Comparison of ENCODE assay signal across 20 cellular contexts in genomic region chr19:41318696-41319499, GRCh38. TPM values are rescaled to one million over a fixed set of nuclear protein-coding genes. Genes with fewer than 3 reads are reported as not detected.
DNase-seq lines count a peak whose midpoint lies in the region; ATAC-seq and TF ChIP-seq lines count a peak whose summit lies in the region.
"Had no signal": no experiment of that assay in that cellular context is flagged by ENCODE, and none has a peak within 500 bp of the region (broad histone marks: within the 10 kb centered on the region; RNA-seq: fewer than 3 reads in every experiment).

No MANE protein-coding gene starts in this region.

- H3K4me1 ChIP-seq in CD4-positive, CD25-positive, alpha-beta regulatory T cell (ENCODE audit: control insufficient read depth, insufficient read depth, low read length, poor library complexity, severe bottlenecking) = no peaks in the 10 kb centered on the region
- H3K4me1 ChIP-seq in lower lobe of right lung = peaks cover 28% of the 10 kb centered on the region
- peaks cover 12% of the 10 kb centered on the region for H3K4me1 ChIP-seq in smooth muscle cell (ENCODE audit: low read depth)
- no peaks in the 10 kb centered on the region for H3K4me1 ChIP-seq in OCI-LY7 (ENCODE audit: insufficient read depth, low read length, poor library complexity, severe bottlenecking)
- H3K4me1 ChIP-seq: prostate gland had no signal

- H3F3A ChIP-seq in smooth muscle cell (ENCODE audit: low read depth) = peaks cover 29% of the 10 kb centered on the region

- H3K27me3 Mint-ChIP-seq in CD4-positive, CD25-positive, alpha-beta regulatory T cell = no peaks in the 10 kb centered on the region
- no peaks in the 10 kb centered on the region for H3K27me3 Mint-ChIP-seq in activated naive CD8-positive, alpha-beta T cell treated with anti-CD3 and anti-CD28 coated beads, Interleukin-2, amount 10 ng/mL, durations not matched to agents 7 days and 5 days

- no peaks in the 10 kb centered on the region for H3K27me3 ChIP-seq in CD4-positive, CD25-positive, alpha-beta regulatory T cell (ENCODE audit: control insufficient read depth, insufficient read depth, low read length)
- H3K27me3 ChIP-seq in lower lobe of right lung (ENCODE audit: low read depth) (no peaks in the 10 kb centered on the region), smooth muscle cell (ENCODE audit: low read depth) (no peaks in the 10 kb centered on the region)

- intact Hi-C loops in lower lobe of right lung (cut with DNase I) = no loop called here
- intact Hi-C loops in OCI-LY7 (cut with micrococcal nuclease; ENCODE audit: unreplicated experiment) = no loop called here

- 97% methylated on average over 19 of the region's 19 CpGs for WGBS in smooth muscle cell (ENCODE audit: low lambda C conversion rate)

- TF ChIP-seq CTCF in lower lobe of right lung (IDR thresholded peaks at IDR 0.05) (no peak), smooth muscle cell (IDR thresholded peaks at IDR 0.05; ENCODE audit: borderline replicate concordance, insufficient read depth, poor library complexity, severe bottlenecking) (no peak), OCI-LY7 (conservative IDR thresholded peaks at IDR 0.05; ENCODE audit: low read length) (no peak)

- H3K4me2 ChIP-seq in smooth muscle cell = no peak overlapping the region
- no peak overlapping the region for H3K4me2 ChIP-seq in OCI-LY7 (ENCODE audit: low read length)

- H3K4me3 Mint-ChIP-seq in CD4-positive, CD25-positive, alpha-beta regulatory T cell = peak overlapping the region in 1 of 4 donors; percentile 70
- H3K4me3 Mint-ChIP-seq in activated naive CD8-positive, alpha-beta T cell treated with anti-CD3 and anti-CD28 coated beads, Interleukin-2, amount 10 ng/mL, durations not matched to agents 7 days and 5 days = no peak overlapping the region
- H3K4me3 Mint-ChIP-seq: neural crest cell had no signal

- peaks cover 62% of the 10 kb centered on the region for H3K36me3 ChIP-seq in CD4-positive, CD25-positive, alpha-beta regulatory T cell (ENCODE audit: control insufficient read depth, insufficient read depth, low read length)
- H3K36me3 ChIP-seq in lower lobe of right lung = peaks cover 88% of the 10 kb centered on the region
- H3K36me3 ChIP-seq in smooth muscle cell (ENCODE audit: low read depth) = no peaks in the 10 kb centered on the region
- peaks cover 83% of the 10 kb centered on the region for H3K36me3 ChIP-seq in OCI-LY7 (ENCODE audit: insufficient read depth, low read length)

- H3K79me2 ChIP-seq in smooth muscle cell (ENCODE audit: low read depth) (peaks cover 30% of the 10 kb centered on the region), OCI-LY7 (ENCODE audit: insufficient read depth, low read depth, low read length) (no peaks in the 10 kb centered on the region)

- peaks cover 4 to 29% (median 20%) of the 10 kb centered on the region in 4 donors for H3K4me1 Mint-ChIP-seq in CD4-positive, CD25-positive, alpha-beta regulatory T cell
- peaks cover 19% of the 10 kb centered on the region for H3K4me1 Mint-ChIP-seq in activated naive CD8-positive, alpha-beta T cell treated with anti-CD3 and anti-CD28 coated beads, Interleukin-2, amount 10 ng/mL, durations not matched to agents 7 days and 5 days

- H4K20me1 ChIP-seq in smooth muscle cell (ENCODE audit: low read depth) (peaks cover 45% of the 10 kb centered on the region), OCI-LY7 (ENCODE audit: insufficient read depth, low read length) (no peaks in the 10 kb centered on the region; the same call in 1 of the 2 replicates)

- H3K9me2 ChIP-seq in OCI-LY7 (ENCODE audit: insufficient read depth, low read length) = no peaks in the 10 kb centered on the region

- H3K9me3 ChIP-seq in CD4-positive, CD25-positive, alpha-beta regulatory T cell (ENCODE audit: control insufficient read depth in 2 of 2, low read length in 2 of 2) = no peaks in the 10 kb centered on the region
- H3K9me3 ChIP-seq in lower lobe of right lung (no peaks in the 10 kb centered on the region), smooth muscle cell (replicated peaks; ENCODE audit: low read depth) (no peaks in the 10 kb centered on the region), OCI-LY7 (ENCODE audit: low read length) (no peaks in the 10 kb centered on the region)
- H3K9me3 ChIP-seq: prostate gland had no signal

- CTCF ChIA-PET in OCI-LY7 (lab: Charles Lee; ENCODE audit: unreplicated experiment) = no interaction called here

- H3K36me3 Mint-ChIP-seq in CD4-positive, CD25-positive, alpha-beta regulatory T cell = peaks cover 28% of the 10 kb centered on the region
- peaks cover 21% of the 10 kb centered on the region for H3K36me3 Mint-ChIP-seq in activated naive CD8-positive, alpha-beta T cell treated with anti-CD3 and anti-CD28 coated beads, Interleukin-2, amount 10 ng/mL, durations not matched to agents 7 days and 5 days

- no peak overlapping the region for H3K27ac ChIP-seq in CD4-positive, CD25-positive, alpha-beta regulatory T cell (ENCODE audit: insufficient read depth, low read length, poor library complexity, severe bottlenecking)
- no peak overlapping the region for H3K27ac ChIP-seq in lower lobe of right lung
- no peak overlapping the region for H3K27ac ChIP-seq in smooth muscle cell (ENCODE audit: low read depth)
- H3K27ac ChIP-seq in OCI-LY7 (ENCODE audit: low read depth, low read length, poor library complexity, severe bottlenecking) = no peak overlapping the region
- H3K27ac ChIP-seq: prostate gland had no signal

- H3K27ac Mint-ChIP-seq in CD4-positive, CD25-positive, alpha-beta regulatory T cell = peak overlapping the region; percentile 54 to 75 (median 63)
- H3K27ac Mint-ChIP-seq in activated naive CD8-positive, alpha-beta T cell treated with anti-CD3 and anti-CD28 coated beads, Interleukin-2, amount 10 ng/mL, durations not matched to agents 7 days and 5 days = peak overlapping the region; percentile 34

- H3K4me3 ChIP-seq in CD4-positive, CD25-positive, alpha-beta regulatory T cell (ENCODE audit: low read depth, low read length) = no peak overlapping the region
- H3K4me3 ChIP-seq in lower lobe of right lung = no peak overlapping the region
- H3K4me3 ChIP-seq in smooth muscle cell = no peak overlapping the region
- H3K4me3 ChIP-seq in OCI-LY7 (ENCODE audit: low read depth, low read length, poor library complexity, severe bottlenecking) = no peak overlapping the region
- H3K4me3 ChIP-seq: prostate gland had no signal

- no peaks in the 10 kb centered on the region for H3K9me3 Mint-ChIP-seq in CD4-positive, CD25-positive, alpha-beta regulatory T cell
- H3K9me3 Mint-ChIP-seq in activated naive CD8-positive, alpha-beta T cell treated with anti-CD3 and anti-CD28 coated beads, Interleukin-2, amount 10 ng/mL, durations not matched to agents 7 days and 5 days = no peaks in the 10 kb centered on the region
- H3K9me3 Mint-ChIP-seq: neural crest cell had no signal

- TF ChIP-seq POLR2A in GM15510 (IDR thresholded peaks at IDR 0.05; ENCODE audit: borderline replicate concordance, extremely low read depth, insufficient read length) = peak; percentile 25

- H2AFZ ChIP-seq in smooth muscle cell (ENCODE audit: low read depth) = no peak overlapping the region
- H2AFZ ChIP-seq in OCI-LY7 (ENCODE audit: low read length) = no peak overlapping the region

- no TSS peak for BruUV-seq in OCI-LY7 (replicated peaks; lab: Mats Ljungman, UMichigan)

- ATAC-seq in CD4-positive, CD25-positive, alpha-beta regulatory T cell (ENCODE audit: low read depth in 2 of 2) = no peak
- no peak for ATAC-seq in activated naive CD8-positive, alpha-beta T cell treated with anti-CD3 and anti-CD28 coated beads, Interleukin-2, amount 10 ng/mL, durations not matched to agents 7 days and 5 days (ENCODE audit: low read depth)
- no peak for ATAC-seq in lower lobe of right lung
- no peak for ATAC-seq in HG02759 (IDR thresholded peaks at IDR 0.05; ENCODE audit: unreplicated experiment)
- ATAC-seq: left lobe of liver had no signal

- H3K9ac ChIP-seq in smooth muscle cell (ENCODE audit: low read depth) = no peak overlapping the region

- no peak for DNase-seq in CD4-positive, CD25-positive, alpha-beta regulatory T cell
- no peak for DNase-seq in activated naive CD8-positive, alpha-beta T cell treated with anti-CD3 and anti-CD28 coated beads, Interleukin-2, amount 10 ng/mL, durations not matched to agents 7 days and 5 days
- DNase-seq in lower lobe of right lung (peak; percentile 25), NCI-H2171 treated with DMSO at 0.1 percent for 48 hours (lab: John Stamatoyannopoulos, UW) (no peak), smooth muscle cell (lab: John Stamatoyannopoulos, UW; ENCODE audit: unreplicated experiment) (no peak), OCI-LY7 (ENCODE audit: low spot score) (no peak)
- DNase-seq: activated CD4-positive, CD25-positive, alpha-beta regulatory T cell treated with anti-CD3 and anti-CD28 coated beads, Interleukin-2, amount 50 U/mL, for 72 hours; DMS79 treated with DMSO at 0.1 percent for 48 hours; head of caudate nucleus; midbrain; NCI-H1048; NCI-H187; NCI-H774; SHP77 treated with DMSO at 0.1 percent for 48 hours; SW 1271 had no signal

- POLR2A ChIA-PET in activated naive CD8-positive, alpha-beta T cell treated with anti-CD3 and anti-CD28 coated beads, Interleukin-2, amount 10 ng/mL, durations not matched to agents 7 days and 5 days (lab: Charles Lee) = interaction anchor here (0.8 to 1.5 kb wide), 3 partner anchors 8 to 45 kb away, joined by 3 to 6 read pairs (median 3); partner anchors contain the start of genes B9D2 and CCDC97
- POLR2A ChIA-PET in OCI-LY7 (lab: Charles Lee) = no interaction called here

RNA-seq across cellular contexts. Expression of gene CCDC97, which starts 8.9 kb away (rescaled TPM):
- 43.7 TPM for total RNA-seq in CD4-positive, CD25-positive, alpha-beta regulatory T cell
- 10 to 100 TPM; 17.7 to 21.8 (median 19.6) TPM for polyA plus RNA-seq in CD4-positive, CD25-positive, alpha-beta regulatory T cell
- total RNA-seq in activated naive CD8-positive, alpha-beta T cell treated with anti-CD3 and anti-CD28 coated beads, Interleukin-2, amount 10 ng/mL, durations not matched to agents 7 days and 5 days = 10 to 100 TPM; 37.8 to 40.8 TPM
- total RNA-seq in lower lobe of right lung = 30.3 TPM
- total RNA-seq in smooth muscle cell = 3.0 and 7.5 TPM in 2 replicates
- 15.3 and 18.2 TPM in 2 replicates for polyA plus RNA-seq in smooth muscle cell
- total RNA-seq in OCI-LY7 (2014; rRNA removed; shearing (Covaris generic)) = 14.4 and 15.0 TPM in 2 replicates
- 35.0 and 36.6 TPM in 2 replicates for total RNA-seq in OCI-LY7 (2022)

RNA-seq across cellular contexts. Expression of gene TGFB1, which starts 34.8 kb away (rescaled TPM):
- total RNA-seq in CD4-positive, CD25-positive, alpha-beta regulatory T cell = 414 TPM
- polyA plus RNA-seq in CD4-positive, CD25-positive, alpha-beta regulatory T cell = 10 to 100 TPM; 31.6 to 51.8 (median 46.9) TPM
- total RNA-seq in activated naive CD8-positive, alpha-beta T cell treated with anti-CD3 and anti-CD28 coated beads, Interleukin-2, amount 10 ng/mL, durations not matched to agents 7 days and 5 days = 100 to 1,000 TPM; 172 to 179 TPM
- 114 TPM for total RNA-seq in lower lobe of right lung
- 37.6 and 51.7 TPM in 2 replicates for total RNA-seq in smooth muscle cell
- polyA plus RNA-seq in smooth muscle cell = 199 and 216 TPM in 2 replicates
- 10.9 and 15.5 TPM in 2 replicates for total RNA-seq in OCI-LY7 (2014; rRNA removed; shearing (Covaris generic))
- total RNA-seq in OCI-LY7 (2022) = 69.9 and 88.8 TPM in 2 replicates

RNA-seq across cellular contexts. Expression of gene B9D2, which starts 45.1 kb away (rescaled TPM):
- total RNA-seq in CD4-positive, CD25-positive, alpha-beta regulatory T cell = 22.3 TPM
- 10 to 100 TPM; 23.9 to 28.4 (median 24.3) TPM for polyA plus RNA-seq in CD4-positive, CD25-positive, alpha-beta regulatory T cell
- total RNA-seq in activated naive CD8-positive, alpha-beta T cell treated with anti-CD3 and anti-CD28 coated beads, Interleukin-2, amount 10 ng/mL, durations not matched to agents 7 days and 5 days = 10 to 100 TPM; 11.5 to 13.0 TPM
- total RNA-seq in lower lobe of right lung (8.2 TPM), smooth muscle cell (1.6 and 2.1 TPM in 2 replicates), OCI-LY7 (2022) (3.4 and 5.2 TPM in 2 replicates)
- 12.2 and 13.9 TPM in 2 replicates for polyA plus RNA-seq in smooth muscle cell
- total RNA-seq in OCI-LY7 (2014; rRNA removed; shearing (Covaris generic)) = 1.7 and 3.9 TPM in 2 replicates

RNA-seq across cellular contexts. Expression of gene HNRNPUL1, which starts 54.7 kb away (rescaled TPM):
- 354 TPM for total RNA-seq in CD4-positive, CD25-positive, alpha-beta regulatory T cell
- 10 to 100 TPM; 39.3 to 56.8 (median 45.4) TPM for polyA plus RNA-seq in CD4-positive, CD25-positive, alpha-beta regulatory T cell
- 100 to 1,000 TPM; 301 to 333 TPM for total RNA-seq in activated naive CD8-positive, alpha-beta T cell treated with anti-CD3 and anti-CD28 coated beads, Interleukin-2, amount 10 ng/mL, durations not matched to agents 7 days and 5 days
- total RNA-seq in lower lobe of right lung = 191 TPM
- total RNA-seq in smooth muscle cell = 78.6 and 101 TPM in 2 replicates
- 121 and 125 TPM in 2 replicates for polyA plus RNA-seq in smooth muscle cell
- 194 and 200 TPM in 2 replicates for total RNA-seq in OCI-LY7 (2014; rRNA removed; shearing (Covaris generic))
- 360 and 377 TPM in 2 replicates for total RNA-seq in OCI-LY7 (2022)

RNA-seq across cellular contexts. Expression of gene TMEM91, which starts 57.4 kb away (rescaled TPM):
- total RNA-seq in CD4-positive, CD25-positive, alpha-beta regulatory T cell = 12.4 TPM
- 1 to 10 TPM; 2.0 to 7.5 (median 4.0) TPM for polyA plus RNA-seq in CD4-positive, CD25-positive, alpha-beta regulatory T cell
- total RNA-seq in activated naive CD8-positive, alpha-beta T cell treated with anti-CD3 and anti-CD28 coated beads, Interleukin-2, amount 10 ng/mL, durations not matched to agents 7 days and 5 days = 10 to 100 TPM; 11.4 to 13.0 TPM
- 29.8 TPM for total RNA-seq in lower lobe of right lung
- total RNA-seq in smooth muscle cell = 11.0 and 19.2 TPM in 2 replicates
- polyA plus RNA-seq in smooth muscle cell = 24.3 and 25.6 TPM in 2 replicates
- 5.6 and 10.7 TPM in 2 replicates for total RNA-seq in OCI-LY7 (2014; rRNA removed; shearing (Covaris generic))
- total RNA-seq in OCI-LY7 (2022) = 12.7 and 13.5 TPM in 2 replicates
